Comparison of ENCODE assay signal across 9 cellular contexts in the genomic region with DNA sequence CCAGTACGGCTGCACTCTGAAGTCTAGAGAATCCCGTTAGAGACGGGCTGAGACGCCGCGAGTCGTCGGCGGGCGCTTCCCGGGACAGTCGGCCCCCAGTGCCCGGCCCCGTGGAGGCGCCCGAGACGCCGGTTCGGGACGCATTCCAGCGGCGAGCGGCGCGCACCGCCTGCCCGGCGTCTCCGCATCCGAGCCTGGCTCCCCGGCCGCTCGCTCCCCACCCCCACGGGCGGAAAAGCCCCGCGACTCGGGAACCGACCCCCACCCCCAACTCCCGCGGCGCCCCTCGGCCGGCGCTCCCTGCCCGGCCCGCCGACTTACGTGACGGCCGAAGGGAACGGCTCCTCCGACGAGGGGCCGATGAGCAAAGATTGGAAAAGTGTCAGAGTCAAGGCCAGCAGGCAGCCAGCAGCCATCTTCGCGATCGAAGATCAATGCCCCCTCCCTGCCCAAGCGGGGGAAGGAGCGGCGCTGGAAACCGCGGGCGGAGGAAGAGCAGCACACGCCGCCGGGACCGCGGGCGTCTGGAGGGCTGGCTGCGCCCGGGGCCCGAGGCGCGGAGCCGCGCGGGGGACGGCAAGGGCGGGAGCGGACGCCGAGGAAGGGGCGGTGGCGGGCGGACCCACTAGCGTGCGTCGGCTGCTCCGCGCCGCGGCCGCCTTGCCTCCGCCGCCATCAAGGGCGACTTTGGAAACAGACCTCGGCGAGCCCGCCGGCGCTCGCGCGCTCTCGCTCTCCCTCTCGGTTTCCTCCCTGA. TPM values are rescaled to one million over a fixed set of nuclear protein-coding genes. Genes with fewer than 3 reads are reported as not detected.
A peak's percentile ranks its signal among the peaks of the same experiment; 100 is the strongest.
DNase-seq lines count a peak whose midpoint lies in the region; ATAC-seq, FAIRE-seq and TF ChIP-seq lines count a peak whose summit lies in the region.
"Had no signal": no experiment of that assay in that cellular context is flagged by ENCODE, and none has a peak within 500 bp of the region (broad histone marks: within the 10 kb centered on the region; RNA-seq: fewer than 3 reads in every experiment).

Gene CACNA2D1, minus strand, starts transcription at position 734 of the 757 bp plus-strand sequence.

- H3K4me1 ChIP-seq in keratinocyte (ENCODE audit: control insufficient read depth, extremely low read depth, insufficient read depth, low read length): peaks cover 10% of the 10 kb centered on the region
- H3K4me1 ChIP-seq in small intestine (ENCODE audit: control insufficient read depth in 2 of 2, insufficient read depth in 1 of 2, low read depth in 1 of 2, low read length in 1 of 2): no peaks in the 10 kb centered on the region

- peak within 1 kb of the TSS; percentile 82 for H3K4me2 ChIP-seq in keratinocyte (ENCODE audit: control insufficient read depth, extremely low read depth, insufficient read depth, low read depth, low read length)

- H3K27ac ChIP-seq in keratinocyte (ENCODE audit: control insufficient read depth, insufficient read depth, low read length) (no peak within 1 kb of the TSS), small intestine (ENCODE audit: low read depth in 1 of 2, low read length in 1 of 2) (peak within 1 kb of the TSS; percentile 78 to 89)
- H3K27ac ChIP-seq: neutrophil had no signal

- H3K27me3 ChIP-seq in keratinocyte (ENCODE audit: control insufficient read depth, extremely low read depth, insufficient read depth, low read length): no peaks in the 10 kb centered on the region
- H3K27me3 ChIP-seq in small intestine (ENCODE audit: control insufficient read depth in 2 of 2, insufficient read depth in 2 of 2, low read length in 2 of 2): peaks cover 0 to 2% of the 10 kb centered on the region in 2 donors

- no peak for TF ChIP-seq CTCF in keratinocyte (optimal IDR thresholded peaks at IDR 0.05 in 1 of 3, IDR thresholded peaks at IDR 0.05 in 1 of 3, conservative IDR thresholded peaks at IDR 0.05 in 1 of 3; ENCODE audit: extremely low read depth in 1 of 3, insufficient read depth in 2 of 3, low read length in 3 of 3)

- no peaks in the 10 kb centered on the region for H4K20me1 ChIP-seq in keratinocyte (ENCODE audit: control insufficient read depth, extremely low read depth, insufficient read depth, low read length)

- DNase-seq in 8988T (peak; percentile 33), G401 (ENCODE audit: low spot score) (peak; percentile 46), NCI-H446 treated with DMSO at 0.1 percent for 48 hours (lab: John Stamatoyannopoulos, UW) (peak; percentile 49), cerebellum (ENCODE audit: low spot score) (peak; percentile 53), keratinocyte (ENCODE audit: low read depth, low spot score) (no peak), small intestine (peak; percentile 36)
- no peak for DNase-seq in activated CD4-positive, CD25-positive, alpha-beta regulatory T cell (lab: John Stamatoyannopoulos, UW)

- peak within 1 kb of the TSS; percentile 60 for H3K9ac ChIP-seq in keratinocyte (ENCODE audit: control insufficient read depth, extremely low read depth, insufficient read depth, low read length)

- FAIRE-seq in keratinocyte (lab: Jason Lieb, UNC): no peak
- no peak for FAIRE-seq in small intestine (lab: Jason Lieb, UNC)

- H3K36me3 ChIP-seq in keratinocyte (ENCODE audit: control insufficient read depth in 2 of 2, extremely low read depth in 1 of 2, insufficient read depth in 2 of 2, low read length in 2 of 2) (no peaks in the 10 kb centered on the region), small intestine (ENCODE audit: control insufficient read depth in 2 of 2, insufficient read depth in 2 of 2, low read length in 2 of 2) (no peaks in the 10 kb centered on the region)
- H3K36me3 ChIP-seq: neutrophil had no signal

- peak within 1 kb of the TSS; percentile 94 for H2AFZ ChIP-seq in keratinocyte (ENCODE audit: control insufficient read depth, low read length)

- H3K9me3 ChIP-seq in keratinocyte (ENCODE audit: control insufficient read depth, low read depth, low read length) (no peaks in the 10 kb centered on the region), small intestine (ENCODE audit: control insufficient read depth, low read depth) (no peaks in the 10 kb centered on the region)
- H3K9me3 ChIP-seq: neutrophil had no signal

- 1% methylated on average over 78 to 107 of the region's 107 CpGs for WGBS in small intestine, 3 donors

- dilution Hi-C loops in keratinocyte (cut with MboI; ENCODE audit: extremely low pct_ligation_motif_present, low sequenced_read_pairs): no loop called here

- H3K9me1 ChIP-seq in keratinocyte (ENCODE audit: control insufficient read depth, extremely low read depth, insufficient read depth, low read length): no peaks in the 10 kb centered on the region

- H3K4me3 ChIP-seq in keratinocyte (ENCODE audit: control insufficient read depth in 2 of 3, extremely low read depth in 1 of 3, insufficient read depth in 2 of 3, low read depth in 1 of 3, low read length in 3 of 3): peak within 1 kb of the TSS; percentile 57 to 85 (median 73)
- peak within 1 kb of the TSS; percentile 50 to 65 for H3K4me3 ChIP-seq in small intestine (ENCODE audit: low read depth in 1 of 2, low read length in 2 of 2)

- in situ Hi-C loops in G401 (cut with HindIII; ENCODE audit: low sequenced_read_pairs): no loop called here

- no peak for ATAC-seq in GM21717 (IDR thresholded peaks at IDR 0.05; ENCODE audit: unreplicated experiment)

- no peaks in the 10 kb centered on the region for H3K79me2 ChIP-seq in keratinocyte (ENCODE audit: control insufficient read depth, insufficient read depth, low read length)

RNA-seq across cellular contexts. Expression of gene CACNA2D1, which starts in this region (rescaled TPM):
- total RNA-seq in G401 (2014; rRNA removed; shearing (Covaris generic)): 1.4 and 7.8 TPM in 2 replicates
- total RNA-seq in cerebellum: 111 TPM
- 1.3 to 2.0 TPM (median 1.8 TPM) in 3 replicates for polyA plus RNA-seq in keratinocyte
- polyA plus RNA-seq in keratinocyte (2011; ENCODE audit: low read depth): 2.5 TPM
- 0.79 and 1.4 TPM in 2 replicates for polyA plus RNA-seq in keratinocyte (2011; cell fraction: cytosol; rRNA removed)
- 2.8 and 4.2 TPM in 2 replicates for polyA plus RNA-seq in keratinocyte (2011; cell fraction: nucleus; rRNA removed)
- 1.2 and 2.8 TPM in 2 replicates for polyA plus RNA-seq in keratinocyte (2012; ENCODE audit: low replicate concordance)
- polyA minus RNA-seq in keratinocyte: 1.3 to 13.0 TPM (median 4.8 TPM) in 3 replicates
- polyA minus RNA-seq in keratinocyte (2011; cell fraction: cytosol; rRNA and poly(A)+ RNA removed): 7.3 TPM
- polyA minus RNA-seq in keratinocyte (2011; cell fraction: nucleus; rRNA and poly(A)+ RNA removed): 9.0 and 19.7 TPM in 2 replicates
- polyA plus RNA-seq in small intestine: 1 to 10 TPM; 1.3 to 4.8 (median 1.4) TPM

Comparison
In these comparisons a context has a peak if more than half of its experiments do, and no peak if none do; other contexts are left out.
1. RNA of gene CACNA2D1 (total RNA-seq): 111 TPM in cerebellum (single experiment); 1.4 to 7.8 TPM in G401; every median in the first group is over 10 times any median in the second.
2. DNase-seq: peak in 8988T (single experiment), G401 (single experiment), NCI-H446 treated with DMSO at 0.1 percent for 48 hours (single experiment), cerebellum (single experiment) and small intestine (single experiment); none in keratinocyte (single experiment) and activated CD4-positive, CD25-positive, alpha-beta regulatory T cell (0 of 4).